ENCODE assay signal across 1 cellular context in the genomic region with DNA sequence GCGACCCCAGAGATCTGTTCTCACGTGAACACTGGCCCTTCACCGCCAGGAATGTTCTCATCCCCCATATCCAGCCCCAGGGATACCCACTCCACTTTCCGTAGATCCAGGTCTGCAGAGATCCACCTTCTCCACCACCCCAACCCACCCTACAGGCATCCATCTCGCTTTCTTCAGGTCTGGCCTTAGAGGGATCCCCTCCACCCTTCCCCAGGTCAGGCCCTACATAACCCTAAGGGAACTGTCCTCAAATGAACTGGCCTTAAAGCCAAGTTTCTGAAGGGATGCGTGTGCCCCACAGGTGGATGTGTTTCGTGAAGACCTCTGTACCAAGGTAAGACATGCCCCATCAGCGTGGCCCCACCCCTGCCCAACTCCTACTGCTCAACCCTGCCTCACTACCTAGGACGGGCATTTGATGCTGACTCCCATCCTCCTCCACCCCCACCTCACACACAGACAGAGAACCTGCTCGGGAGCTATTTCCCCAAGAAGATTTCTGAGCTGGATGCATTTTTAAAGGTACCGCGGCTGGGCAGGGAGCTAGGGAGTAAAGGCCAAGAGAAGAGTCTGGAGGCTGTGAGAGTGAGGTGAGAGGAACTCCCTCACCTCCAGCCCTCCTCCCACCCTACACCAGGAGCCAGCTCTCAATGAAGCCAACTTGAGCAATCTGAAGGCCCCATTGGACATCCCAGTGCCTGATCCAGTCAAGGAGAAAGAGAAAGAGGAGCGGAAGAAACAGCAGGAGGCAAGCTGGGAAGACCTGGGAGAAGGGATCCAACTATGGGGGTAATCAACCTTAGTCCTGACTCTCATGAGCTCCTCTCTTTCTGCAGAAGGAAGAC.
A peak's percentile ranks its signal among the peaks of the same experiment; 100 is the strongest.
TF ChIP-seq lines count a peak whose summit lies in the region.

No MANE protein-coding gene starts in this region.

TF ChIP-seq in GM12878, 131 proteins besides CTCF, POLR2A, EP300 and RAD21:
- TF ChIP-seq LARP7 (IDR thresholded peaks at IDR 0.05) (0 out of 2 replicates have a peak, but pooled peaks have one; percentile 13), BCL3 (IDR thresholded peaks at IDR 0.05; ENCODE audit: borderline replicate concordance, insufficient read depth, low read depth, low read length, poor library complexity, severe bottlenecking) (peak; percentile 9), POU2F2 (IDR thresholded peaks at IDR 0.05; ENCODE audit: borderline replicate concordance, low read depth, low read length) (no peak), TAF1 (IDR thresholded peaks at IDR 0.05; ENCODE audit: borderline replicate concordance, low read depth, low read length) (no peak), CREM (IDR thresholded peaks at IDR 0.05; ENCODE audit: low read depth) (no peak), CHD2 (IDR thresholded peaks at IDR 0.05; ENCODE audit: borderline replicate concordance, low read depth, low read length) (0 out of 2 replicates have a peak, but pooled peaks have one; percentile 15), HDGF (IDR thresholded peaks at IDR 0.05) (peak; percentile 35; the same call in 1 of the 2 replicates)
